19 cellular contexts compared by ENCODE assay signal in genomic region chr12:68305278-68305677, GRCh38. TPM values are rescaled to one million over a fixed set of nuclear protein-coding genes. Genes with fewer than 3 reads are reported as not detected.
DNase-seq lines count a peak whose midpoint lies in the region; ATAC-seq and FAIRE-seq lines count a peak whose summit lies in the region.
"Had no signal": no experiment of that assay in that cellular context is flagged by ENCODE, and none has a peak within 500 bp of the region (broad histone marks: within the 10 kb centered on the region; RNA-seq: fewer than 3 reads in every experiment).

No MANE protein-coding gene starts in this region.

- FAIRE-seq in GM18507 (lab: Jason Lieb, UNC), result peak; percentile 21

- no peaks in the 10 kb centered on the region for H3K27me3 Mint-ChIP-seq in memory B cell
- H3K27me3 Mint-ChIP-seq: IgD-negative memory B cell had no signal

- peaks cover 2% of the 10 kb centered on the region for H3K9me3 Mint-ChIP-seq in memory B cell
- H3K9me3 Mint-ChIP-seq: GM23338 had no signal

- no peaks in the 10 kb centered on the region for H3K27me3 ChIP-seq in H7 (ENCODE audit: control insufficient read depth, insufficient read depth, low read length)
- H3K27me3 ChIP-seq: SJSA1 had no signal

- peaks cover 14% of the 10 kb centered on the region for H3K4me1 Mint-ChIP-seq in memory B cell
- H3K4me1 Mint-ChIP-seq: GM23338 had no signal

- ATAC-seq in GM21447 (IDR thresholded peaks at IDR 0.05; ENCODE audit: unreplicated experiment) (peak; percentile 55), memory B cell (ENCODE audit: low read depth) (peak; percentile 42)
- ATAC-seq: GM23338 had no signal

- no peak overlapping the region for H3K4me3 ChIP-seq in H7 (ENCODE audit: insufficient read depth, low read depth, low read length)
- H3K4me3 ChIP-seq: GM23338, SJSA1 had no signal

- H3K36me3 Mint-ChIP-seq in memory B cell, result peaks cover 50% of the 10 kb centered on the region

- intact Hi-C loops in cardiac septum (cut with DNase I), result no loop called here

- no peak overlapping the region for H3K4me3 Mint-ChIP-seq in memory B cell
- H3K4me3 Mint-ChIP-seq: GM23338; T-helper 2 cell treated with Interferon-gamma antibody and Interleukin-4, amounts not matched to agents 5 μg/mL and 100 μg/mL, for 36 hours had no signal

- no peaks in the 10 kb centered on the region for H3K36me3 ChIP-seq in H7 (replicated peaks; ENCODE audit: control insufficient read depth, insufficient read depth, low read length)

- DNase-seq in GM18507 (ENCODE audit: extremely low spot score, insufficient read length, low read depth), result no peak
- peak; percentile 73 for DNase-seq in OCI-M1 (lab: John Stamatoyannopoulos, UW)
- DNase-seq in memory B cell (ENCODE audit: low spot score in 2 of 2), result no peak
- DNase-seq in SHP77 treated with DMSO at 0.1 percent for 48 hours (lab: John Stamatoyannopoulos, UW), result no peak
- no peak for DNase-seq in Ammon's horn (ENCODE audit: low spot score)
- no peak for DNase-seq in H7
- no peak for DNase-seq in cardiac septum (ENCODE audit: low spot score)
- DNase-seq: C1 segment of cervical spinal cord, NCI-H1417, NCI-H2029 treated with DMSO at 0.1 percent for 48 hours, NCI-H524, SW 1271 had no signal

- peak overlapping the region; percentile 46 for H3K27ac Mint-ChIP-seq in memory B cell
- H3K27ac Mint-ChIP-seq: GM23338; T-helper 2 cell treated with Interferon-gamma antibody and Interleukin-4, amounts not matched to agents 5 μg/mL and 100 μg/mL, for 36 hours had no signal

RNA-seq across cellular contexts. Expression of gene MDM1, which starts 26.9 kb away (rescaled TPM):
- 7.6 and 14.2 TPM in 2 replicates for total RNA-seq in H7 (2014; rRNA removed; shearing (Covaris generic))
- 5.0 TPM for total RNA-seq in cardiac septum

RNA-seq across cellular contexts. Expression of gene IL22, which starts 51.9 kb away (rescaled TPM):
- not detected in 2 replicates for total RNA-seq in H7 (2014; rRNA removed; shearing (Covaris generic))
- not detected for total RNA-seq in cardiac septum
- total RNA-seq: GM23338, HT-29, RPMI7951, SJSA1 had no signal
